11 cellular contexts compared by ENCODE assay signal in the genomic region with DNA sequence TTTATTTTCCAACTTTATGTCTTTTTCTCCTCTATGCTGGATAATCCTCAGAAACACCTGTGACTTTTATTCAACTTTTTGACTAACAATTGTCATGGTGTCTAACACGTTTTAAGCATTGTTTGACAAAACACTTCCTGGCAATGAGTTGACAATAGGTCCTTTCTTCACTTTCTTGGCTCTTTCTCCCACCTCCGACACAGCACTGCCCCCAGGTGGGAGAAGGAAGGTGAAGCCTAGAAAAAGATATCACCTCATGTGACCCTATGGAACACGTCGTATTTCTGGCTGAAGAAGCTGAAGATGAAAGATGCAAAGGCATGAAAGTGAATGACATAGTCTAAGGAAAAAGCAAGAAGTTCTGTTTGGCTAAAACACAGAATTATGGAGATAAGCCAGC.
DNase-seq lines count a peak whose midpoint lies in the region; ATAC-seq and TF ChIP-seq lines count a peak whose summit lies in the region.
"Had no signal": no experiment of that assay in that cellular context is flagged by ENCODE, and none has a peak within 500 bp of the region (broad histone marks: within the 10 kb centered on the region; RNA-seq: fewer than 3 reads in every experiment).

No MANE protein-coding gene starts in this region.

- no peak for TF ChIP-seq CTCF in activated CD8-positive, alpha-beta T cell treated with anti-CD3 and anti-CD28 coated beads for 36 hours (IDR thresholded peaks at IDR 0.05)
- peak; percentile 100 for TF ChIP-seq CTCF in endodermal cell (conservative IDR thresholded peaks at IDR 0.05)
- TF ChIP-seq CTCF in smooth muscle cell (IDR thresholded peaks at IDR 0.05; ENCODE audit: borderline replicate concordance, insufficient read depth, poor library complexity, severe bottlenecking): peak; percentile 41

- no peaks in the 10 kb centered on the region for H3K9me3 Mint-ChIP-seq in activated CD8-positive, alpha-beta T cell treated with anti-CD3 and anti-CD28 coated beads for 36 hours
- H3K9me3 Mint-ChIP-seq in activated CD8-positive, alpha-beta T cell treated with anti-CD3 and anti-CD28 coated beads, Interleukin-2, amount 10 ng/mL, durations not matched to agents 7 days and 5 days (ENCODE audit: insufficient read depth): no peaks in the 10 kb centered on the region
- H3K9me3 Mint-ChIP-seq in endodermal cell: peaks cover 2% of the 10 kb centered on the region

- H3K27me3 Mint-ChIP-seq in activated CD8-positive, alpha-beta T cell treated with anti-CD3 and anti-CD28 coated beads for 36 hours: no peaks in the 10 kb centered on the region
- no peaks in the 10 kb centered on the region for H3K27me3 Mint-ChIP-seq in activated CD8-positive, alpha-beta T cell treated with anti-CD3 and anti-CD28 coated beads, Interleukin-2, amount 10 ng/mL, durations not matched to agents 7 days and 5 days (ENCODE audit: low read depth)
- no peaks in the 10 kb centered on the region for H3K27me3 Mint-ChIP-seq in endodermal cell (ENCODE audit: insufficient read depth)

- peak; percentile 3 for DNase-seq in activated CD8-positive, alpha-beta T cell treated with anti-CD3 and anti-CD28 coated beads for 36 hours
- no peak for DNase-seq in activated CD8-positive, alpha-beta T cell treated with anti-CD3 and anti-CD28 coated beads, Interleukin-2, amount 10 ng/mL, durations not matched to agents 7 days and 5 days
- peak; percentile 22 for DNase-seq in NCI-H2227 treated with DMSO at 0.1 percent for 48 hours (lab: John Stamatoyannopoulos, UW)
- peak; percentile 93 for DNase-seq in endodermal cell
- no peak for DNase-seq in smooth muscle cell (lab: John Stamatoyannopoulos, UW; ENCODE audit: unreplicated experiment)
- DNase-seq in stimulated activated naive CD4-positive, alpha-beta T cell treated with Interleukin-2 at 50 U/mL for 16 hours (lab: John Stamatoyannopoulos, UW): no peak
- no peak for DNase-seq in activated CD4-positive, alpha-beta T cell treated with anti-CD3 and anti-CD28 coated beads, Interleukin-2, amount 50 U/mL, for 48 hours
- no peak for DNase-seq in GDM1 (lab: John Stamatoyannopoulos, UW)
- DNase-seq: effector CD4-positive, alpha-beta T cell; stimulated activated CD4-positive, alpha-beta T cell treated with anti-CD3 and anti-CD28 coated beads, Interleukin-4, amount 100 ng/mL, for 24 hours had no signal

- H3K27ac ChIP-seq in endodermal cell (ENCODE audit: low read depth, low read length): no peak overlapping the region
- H3K27ac ChIP-seq in smooth muscle cell (ENCODE audit: low read depth): no peak overlapping the region
- H3K27ac ChIP-seq: KMS-11 had no signal

- CTCF ChIA-PET in activated CD8-positive, alpha-beta T cell treated with anti-CD3 and anti-CD28 coated beads for 36 hours (lab: Charles Lee): interaction anchor here (1.2 kb wide), 1 partner anchor 200 kb away, joined by 3 read pairs; no protein-coding TSS in a partner anchor
- CTCF ChIA-PET in activated CD8-positive, alpha-beta T cell treated with anti-CD3 and anti-CD28 coated beads, Interleukin-2, amount 10 ng/mL, durations not matched to agents 7 days and 5 days (lab: Charles Lee): no interaction called here

- intact Hi-C loops in activated CD8-positive, alpha-beta T cell treated with anti-CD3 and anti-CD28 coated beads for 36 hours (cut with micrococcal nuclease): no loop called here

- H3K4me1 ChIP-seq in endodermal cell (ENCODE audit: control insufficient read depth, insufficient read depth, low read length) (no peaks in the 10 kb centered on the region), smooth muscle cell (ENCODE audit: low read depth) (no peaks in the 10 kb centered on the region)

- H3K79me2 ChIP-seq in smooth muscle cell (ENCODE audit: low read depth): no peaks in the 10 kb centered on the region

- H3K4me3 ChIP-seq in endodermal cell (ENCODE audit: low read length): no peak overlapping the region
- H3K4me3 ChIP-seq in smooth muscle cell: no peak overlapping the region

- H3F3A ChIP-seq in smooth muscle cell (ENCODE audit: low read depth): no peaks in the 10 kb centered on the region

- WGBS in endodermal cell (ENCODE audit: insufficient coverage in 1 of 2, insufficient read length in 1 of 2), 2 experiments: 28 to 46% methylated on average over 2 to 4 of the region's 4 CpGs
- WGBS in smooth muscle cell (ENCODE audit: low lambda C conversion rate): 16% methylated on average over 4 of the region's 4 CpGs

- H3K9ac ChIP-seq in endodermal cell (ENCODE audit: extremely low read depth, low read length, poor library complexity, severe bottlenecking): no peak overlapping the region
- no peak overlapping the region for H3K9ac ChIP-seq in smooth muscle cell (ENCODE audit: low read depth)
- H3K9ac ChIP-seq: KMS-11 had no signal

- H3K9me3 ChIP-seq in endodermal cell (ENCODE audit: control insufficient read depth, low read length): peaks cover 12% of the 10 kb centered on the region
- H3K9me3 ChIP-seq in smooth muscle cell (replicated peaks; ENCODE audit: low read depth): no peaks in the 10 kb centered on the region

- POLR2A ChIA-PET in activated CD8-positive, alpha-beta T cell treated with anti-CD3 and anti-CD28 coated beads for 36 hours (lab: Charles Lee): no interaction called here
- POLR2A ChIA-PET in activated CD8-positive, alpha-beta T cell treated with anti-CD3 and anti-CD28 coated beads, Interleukin-2, amount 10 ng/mL, durations not matched to agents 7 days and 5 days (lab: Charles Lee): no interaction called here

- no peaks in the 10 kb centered on the region for H3K4me1 Mint-ChIP-seq in activated CD8-positive, alpha-beta T cell treated with anti-CD3 and anti-CD28 coated beads for 36 hours (ENCODE audit: low read depth)
- H3K4me1 Mint-ChIP-seq in activated CD8-positive, alpha-beta T cell treated with anti-CD3 and anti-CD28 coated beads, Interleukin-2, amount 10 ng/mL, durations not matched to agents 7 days and 5 days (ENCODE audit: low read depth): no peaks in the 10 kb centered on the region
- H3K4me1 Mint-ChIP-seq in endodermal cell: no peaks in the 10 kb centered on the region

- H3K36me3 Mint-ChIP-seq in activated CD8-positive, alpha-beta T cell treated with anti-CD3 and anti-CD28 coated beads for 36 hours (ENCODE audit: low read depth): no peaks in the 10 kb centered on the region
- no peaks in the 10 kb centered on the region for H3K36me3 Mint-ChIP-seq in activated CD8-positive, alpha-beta T cell treated with anti-CD3 and anti-CD28 coated beads, Interleukin-2, amount 10 ng/mL, durations not matched to agents 7 days and 5 days (ENCODE audit: low read depth)
- peaks cover 69% of the 10 kb centered on the region for H3K36me3 Mint-ChIP-seq in endodermal cell (ENCODE audit: low read depth)

- peak overlapping the region; percentile 11 for H2AFZ ChIP-seq in smooth muscle cell (ENCODE audit: low read depth)

- H4K20me1 ChIP-seq in smooth muscle cell (ENCODE audit: low read depth): no peaks in the 10 kb centered on the region

- H3K4me2 ChIP-seq in smooth muscle cell: no peak overlapping the region
- H3K4me2 ChIP-seq: KMS-11 had no signal

- no peaks in the 10 kb centered on the region for H3K27me3 ChIP-seq in endodermal cell (ENCODE audit: control insufficient read depth, insufficient read depth, low read length, poor library complexity, severe bottlenecking)
- H3K27me3 ChIP-seq in smooth muscle cell (ENCODE audit: low read depth): no peaks in the 10 kb centered on the region

- ATAC-seq in activated CD8-positive, alpha-beta T cell treated with anti-CD3 and anti-CD28 coated beads for 36 hours: no peak
- no peak for ATAC-seq in activated CD8-positive, alpha-beta T cell treated with anti-CD3 and anti-CD28 coated beads, Interleukin-2, amount 10 ng/mL, durations not matched to agents 7 days and 5 days

- H3K36me3 ChIP-seq in endodermal cell (ENCODE audit: control insufficient read depth, insufficient read depth, low read length) (peaks cover 98% of the 10 kb centered on the region), smooth muscle cell (ENCODE audit: low read depth) (no peaks in the 10 kb centered on the region)

- H3K4me3 Mint-ChIP-seq in activated CD8-positive, alpha-beta T cell treated with anti-CD3 and anti-CD28 coated beads for 36 hours: no peak overlapping the region
- no peak overlapping the region for H3K4me3 Mint-ChIP-seq in activated CD8-positive, alpha-beta T cell treated with anti-CD3 and anti-CD28 coated beads, Interleukin-2, amount 10 ng/mL, durations not matched to agents 7 days and 5 days
- H3K4me3 Mint-ChIP-seq in endodermal cell: no peak overlapping the region

- no peak overlapping the region for H3K27ac Mint-ChIP-seq in activated CD8-positive, alpha-beta T cell treated with anti-CD3 and anti-CD28 coated beads for 36 hours
- no peak overlapping the region for H3K27ac Mint-ChIP-seq in activated CD8-positive, alpha-beta T cell treated with anti-CD3 and anti-CD28 coated beads, Interleukin-2, amount 10 ng/mL, durations not matched to agents 7 days and 5 days
- no peak overlapping the region for H3K27ac Mint-ChIP-seq in endodermal cell

Comparison
In these comparisons a context has a peak if more than half of its experiments do, and no peak if none do; other contexts are left out.
1. DNase-seq: peak in activated CD8-positive, alpha-beta T cell treated with anti-CD3 and anti-CD28 coated beads for 36 hours (single experiment), NCI-H2227 treated with DMSO at 0.1 percent for 48 hours (single experiment) and endodermal cell (single experiment); none in activated CD8-positive, alpha-beta T cell treated with anti-CD3 and anti-CD28 coated beads, Interleukin-2, amount 10 ng/mL, durations not matched to agents 7 days and 5 days (single experiment), smooth muscle cell (single experiment), stimulated activated naive CD4-positive, alpha-beta T cell treated with Interleukin-2 at 50 U/mL for 16 hours (single experiment), activated CD4-positive, alpha-beta T cell treated with anti-CD3 and anti-CD28 coated beads, Interleukin-2, amount 50 U/mL, for 48 hours (0 of 2) and GDM1 (single experiment).